In the genomic region with DNA sequence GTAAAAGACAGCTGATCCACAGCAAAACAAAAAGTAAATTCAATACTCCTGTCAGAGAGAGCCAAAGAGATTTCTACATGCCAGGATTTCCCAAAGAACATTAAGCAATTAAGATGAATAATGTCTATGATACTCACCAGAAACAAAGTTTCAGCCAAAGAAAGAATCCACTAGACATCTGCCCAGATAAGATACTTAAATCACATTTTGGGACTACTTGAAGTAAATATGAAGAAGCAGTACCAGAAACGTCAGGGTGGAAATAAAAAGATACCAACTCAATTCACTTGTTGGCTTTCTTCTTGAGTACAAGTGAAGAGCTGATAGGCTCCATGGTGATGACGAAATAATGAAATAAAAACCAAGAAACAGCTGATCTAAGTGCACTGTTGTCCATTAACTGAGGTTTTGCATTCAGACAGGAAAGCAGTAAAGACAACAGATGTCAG, we compare ENCODE assay signal across 17 cellular contexts. TPM values are rescaled to one million over a fixed set of nuclear protein-coding genes. Genes with fewer than 3 reads are reported as not detected.
DNase-seq lines count a peak whose midpoint lies in the region; ATAC-seq and TF ChIP-seq lines count a peak whose summit lies in the region.
"Had no signal": no experiment of that assay in that cellular context is flagged by ENCODE, and none has a peak within 500 bp of the region (broad histone marks: within the 10 kb centered on the region; RNA-seq: fewer than 3 reads in every experiment).

No MANE protein-coding gene starts in this region.

- no peak overlapping the region for H3K27ac Mint-ChIP-seq in activated T-cell treated with anti-CD3 and anti-CD28 coated beads, Interleukin-2, amount 50 U/mL, for 24 hours
- H3K27ac Mint-ChIP-seq: immature natural killer cell; stimulated activated naive CD8-positive, alpha-beta T cell treated with anti-CD3 and anti-CD28 coated beads, Interleukin-15, Interleukin-2, amounts not matched to agents 100 ng/mL and 50 ng/mL, for 24 hours; T-helper 17 cell had no signal

- no peaks in the 10 kb centered on the region; the same call in 1 of the 2 replicates for H3K36me3 ChIP-seq in ACC112 (ENCODE audit: insufficient read depth, low read length)
- H3K36me3 ChIP-seq in lung (ENCODE audit: control insufficient read depth in 2 of 2, insufficient read depth in 2 of 2, low read length in 2 of 2) = no peaks in the 10 kb centered on the region
- H3K36me3 ChIP-seq: cardiac muscle cell, pancreas, vagina had no signal

- H3K27me3 ChIP-seq in ACC112 (ENCODE audit: insufficient read depth, low read length) = no peaks in the 10 kb centered on the region
- H3K27me3 ChIP-seq in lung (ENCODE audit: control insufficient read depth, insufficient read depth) = no peaks in the 10 kb centered on the region
- H3K27me3 ChIP-seq: cardiac muscle cell, pancreas, vagina had no signal

- peaks cover 12% of the 10 kb centered on the region for H3K36me3 Mint-ChIP-seq in activated T-cell treated with anti-CD3 and anti-CD28 coated beads, Interleukin-2, amount 50 U/mL, for 24 hours (ENCODE audit: low read depth)

- H3K4me3 ChIP-seq in ACC112 (ENCODE audit: low read depth, low read length) (peak overlapping the region; percentile 26; the same call in 1 of the 2 replicates), lung (no peak overlapping the region)
- H3K4me3 ChIP-seq: cardiac muscle cell, pancreas, vagina had no signal

- no peak for TF ChIP-seq CTCF in lung (IDR thresholded peaks at IDR 0.05; ENCODE audit: control extremely low read depth, extremely low read depth)

- peaks cover 16% of the 10 kb centered on the region for H3K9me3 Mint-ChIP-seq in activated T-cell treated with anti-CD3 and anti-CD28 coated beads, Interleukin-2, amount 50 U/mL, for 24 hours

- peaks cover 26% of the 10 kb centered on the region for H3K4me1 ChIP-seq in ACC112 (ENCODE audit: control insufficient read depth, insufficient read depth, low read length, unreplicated experiment)
- peaks cover 0 to 2% of the 10 kb centered on the region in 2 donors for H3K4me1 ChIP-seq in lung (ENCODE audit: control insufficient read depth in 2 of 2, insufficient read depth in 2 of 2, low read length in 2 of 2)

- H3K27ac ChIP-seq in ACC112 (ENCODE audit: low read depth, low read length) = peak overlapping the region; percentile 62
- H3K27ac ChIP-seq in lung (ENCODE audit: low read depth in 1 of 2, low read length in 1 of 2) = no peak overlapping the region
- H3K27ac ChIP-seq: cardiac muscle cell, pancreas, vagina had no signal

- ATAC-seq in lung (ENCODE audit: insufficient read depth, low FRiP score) (peak; percentile 35), GM18519 (IDR thresholded peaks at IDR 0.05; ENCODE audit: low FRiP score, unreplicated experiment) (no peak)
- ATAC-seq: T-helper 17 cell had no signal

- DNase-seq in LHCN-M2 (ENCODE audit: low read depth) (peak; percentile 79), fibroblast of gingiva (ENCODE audit: low read depth) (peak; percentile 76), lung (ENCODE audit: low spot score) (no peak), hypothalamus (lab: John Stamatoyannopoulos, UW) (no peak)
- no peak for DNase-seq in stimulated activated CD4-positive, alpha-beta T cell treated with anti-CD3 and anti-CD28 coated beads, Interleukin-4, amount 100 ng/mL, for 4 hours
- no peak for DNase-seq in activated T-cell treated with anti-CD3 and anti-CD28 coated beads, Interleukin-2, amount 50 U/mL, for 24 hours
- DNase-seq: activated naive CD4-positive, alpha-beta T cell treated with anti-CD3 and anti-CD28 coated beads, Interleukin-2, amount 50 U/mL, for 16 hours; effector memory CD4-positive, alpha-beta T cell; immature natural killer cell; pancreas; RPMI8226; T-helper 17 cell had no signal

- H2AFZ ChIP-seq in ACC112 (ENCODE audit: low read length, unreplicated experiment) = peak overlapping the region; percentile 5

- WGBS in lung, 2 donors = 54 to 73% methylated on average over 2 of the region's 2 CpGs

- H3K27me3 Mint-ChIP-seq in activated T-cell treated with anti-CD3 and anti-CD28 coated beads, Interleukin-2, amount 50 U/mL, for 24 hours = no peaks in the 10 kb centered on the region
- H3K27me3 Mint-ChIP-seq: stimulated activated naive CD8-positive, alpha-beta T cell treated with anti-CD3 and anti-CD28 coated beads, Interleukin-15, Interleukin-2, amounts not matched to agents 100 ng/mL and 50 ng/mL, for 24 hours; T-helper 17 cell had no signal

- peaks cover 35% of the 10 kb centered on the region for H3K79me2 ChIP-seq in ACC112 (ENCODE audit: control insufficient read depth, insufficient read depth, low read length, unreplicated experiment)

- H3K9me3 ChIP-seq in lung (ENCODE audit: control insufficient read depth in 2 of 2, insufficient read depth in 1 of 2, low read length in 1 of 2) = peaks cover 0 to 3% of the 10 kb centered on the region in 2 donors

- H3K4me3 Mint-ChIP-seq in activated T-cell treated with anti-CD3 and anti-CD28 coated beads, Interleukin-2, amount 50 U/mL, for 24 hours = no peak overlapping the region
- H3K4me3 Mint-ChIP-seq: immature natural killer cell; stimulated activated naive CD8-positive, alpha-beta T cell treated with anti-CD3 and anti-CD28 coated beads, Interleukin-15, Interleukin-2, amounts not matched to agents 100 ng/mL and 50 ng/mL, for 24 hours; T-helper 17 cell had no signal

- H3K4me1 Mint-ChIP-seq in activated T-cell treated with anti-CD3 and anti-CD28 coated beads, Interleukin-2, amount 50 U/mL, for 24 hours (ENCODE audit: low read depth) = no peaks in the 10 kb centered on the region
- H3K4me1 Mint-ChIP-seq: immature natural killer cell, T-helper 17 cell had no signal

RNA-seq across cellular contexts. Expression of gene ARHGAP32, which starts 31.6 kb away (rescaled TPM):
- total RNA-seq in LHCN-M2 (2014; rRNA removed) (6.7 and 9.3 TPM in 2 replicates), lung (10 to 100 TPM; 28.4 TPM)
- polyA plus RNA-seq in LHCN-M2 (2012) = 2.2 TPM
- polyA plus RNA-seq in lung = 1 to 10 TPM; 4.1 to 5.6 TPM

Comparison
In these comparisons a context has a peak if more than half of its experiments do, and no peak if none do; other contexts are left out.
1. DNase-seq: peak in LHCN-M2 (single experiment) and fibroblast of gingiva (single experiment); none in lung (single experiment), stimulated activated CD4-positive, alpha-beta T cell treated with anti-CD3 and anti-CD28 coated beads, Interleukin-4, amount 100 ng/mL, for 4 hours (0 of 2), hypothalamus (0 of 51) and activated T-cell treated with anti-CD3 and anti-CD28 coated beads, Interleukin-2, amount 50 U/mL, for 24 hours (single experiment).